Comparison of ENCODE assay signal across 27 cellular contexts in genomic region chr21:24014381-24014780, GRCh38.
A peak's percentile ranks its signal among the peaks of the same experiment; 100 is the strongest.
DNase-seq lines count a peak whose midpoint lies in the region; TF ChIP-seq lines count a peak whose summit lies in the region.
"Had no signal": no experiment of that assay in that cellular context is flagged by ENCODE, and none has a peak within 500 bp of the region (broad histone marks: within the 10 kb centered on the region; RNA-seq: fewer than 3 reads in every experiment).

No MANE protein-coding gene starts in this region.

- no peak overlapping the region for H3K4me3 ChIP-seq in mesenchymal stem cell (ENCODE audit: insufficient read depth in 1 of 2, low read depth in 1 of 2, low read length in 2 of 2)
- H3K4me3 ChIP-seq: coronary artery, GM23248, hepatocyte, psoas muscle, testis had no signal

- H2BK5ac ChIP-seq in mesenchymal stem cell (ENCODE audit: low read depth, low read length, poor library complexity, severe bottlenecking), result no peak overlapping the region

- TF ChIP-seq CTCF in endothelial cell (IDR thresholded peaks at IDR 0.05; ENCODE audit: unreplicated experiment), result peak; percentile 68
- peak; percentile 58 for TF ChIP-seq CTCF in type B pancreatic cell (conservative IDR thresholded peaks at IDR 0.05)

- H3K27me3 Mint-ChIP-seq in endothelial cell (ENCODE audit: unreplicated experiment) (no peaks in the 10 kb centered on the region), type B pancreatic cell (no peaks in the 10 kb centered on the region)
- H3K27me3 Mint-ChIP-seq: activated B cell treated with CpG ODN at 0.5 μM for 24 hours; stimulated activated memory B cell treated with anti-CD40 and anti-IgM and Interleukin-4, amounts not matched to agents 10 μg/mL and 1 μg/mL and 100 μg/mL, for 72 hours had no signal

- no peak overlapping the region for H3K18ac ChIP-seq in mesenchymal stem cell (ENCODE audit: low read depth in 1 of 2, low read length in 2 of 2)

- H4K8ac ChIP-seq in mesenchymal stem cell (ENCODE audit: low read length), result no peak overlapping the region

- H3K4me1 Mint-ChIP-seq in endothelial cell (ENCODE audit: unreplicated experiment) (no peaks in the 10 kb centered on the region), type B pancreatic cell (ENCODE audit: unreplicated experiment) (no peaks in the 10 kb centered on the region)
- H3K4me1 Mint-ChIP-seq: brain; immature natural killer cell; stimulated activated memory B cell treated with anti-CD40 and anti-IgM and Interleukin-4, amounts not matched to agents 10 μg/mL and 1 μg/mL and 100 μg/mL, for 72 hours had no signal

- no peaks in the 10 kb centered on the region for H3K79me1 ChIP-seq in mesenchymal stem cell (replicated peaks; ENCODE audit: low read length, poor library complexity, severe bottlenecking)

- H3K9ac ChIP-seq in mesenchymal stem cell (ENCODE audit: low read length), result no peak overlapping the region
- H3K9ac ChIP-seq: GM23248 had no signal

- no peaks in the 10 kb centered on the region for H3K36me3 ChIP-seq in mesenchymal stem cell (ENCODE audit: control insufficient read depth in 1 of 2, insufficient read depth in 2 of 2, low read depth in 1 of 2, low read length in 2 of 2)

- H2AK5ac ChIP-seq in mesenchymal stem cell (ENCODE audit: low read length, severe bottlenecking), result no peak overlapping the region

- H3K4me3 Mint-ChIP-seq in endothelial cell (ENCODE audit: unreplicated experiment) (no peak overlapping the region), type B pancreatic cell (no peak overlapping the region)
- H3K4me3 Mint-ChIP-seq: activated B cell treated with CpG ODN at 0.5 μM for 24 hours; brain; immature natural killer cell; stimulated activated memory B cell treated with anti-CD40 and anti-IgM and Interleukin-4, amounts not matched to agents 10 μg/mL and 1 μg/mL and 100 μg/mL, for 72 hours had no signal

- no peak overlapping the region for H3K14ac ChIP-seq in mesenchymal stem cell (ENCODE audit: low read length in 2 of 2)

- no peak overlapping the region for H4K91ac ChIP-seq in mesenchymal stem cell (ENCODE audit: low read length)

- no peak overlapping the region for H2AFZ ChIP-seq in mesenchymal stem cell (ENCODE audit: low read depth, low read length)
- H2AFZ ChIP-seq: GM23248, hepatocyte had no signal

- H2BK15ac ChIP-seq in mesenchymal stem cell (ENCODE audit: low read depth, poor library complexity, severe bottlenecking), result no peak overlapping the region

- no peaks in the 10 kb centered on the region for H3K27me3 ChIP-seq in mesenchymal stem cell (ENCODE audit: control insufficient read depth in 1 of 2, insufficient read depth in 1 of 2, low read length in 2 of 2)
- H3K27me3 ChIP-seq: hepatocyte, testis had no signal

- H3K23ac ChIP-seq in mesenchymal stem cell (ENCODE audit: low read length in 2 of 2), result no peak overlapping the region

- no peak overlapping the region for H3K27ac Mint-ChIP-seq in endothelial cell (ENCODE audit: unreplicated experiment)
- no peak overlapping the region for H3K27ac Mint-ChIP-seq in type B pancreatic cell
- H3K27ac Mint-ChIP-seq: activated B cell treated with CpG ODN at 0.5 μM for 24 hours; brain; immature natural killer cell; stimulated activated memory B cell treated with anti-CD40 and anti-IgM and Interleukin-4, amounts not matched to agents 10 μg/mL and 1 μg/mL and 100 μg/mL, for 72 hours had no signal

- DNase-seq in DMS53 (lab: John Stamatoyannopoulos, UW), result peak; percentile 1
- no peak for DNase-seq in DMS53 treated with DMSO at 0.1 percent for 48 hours (lab: John Stamatoyannopoulos, UW; ENCODE audit: unreplicated experiment)
- DNase-seq in NAMALWA (ENCODE audit: low spot score), result peak; percentile 18
- no peak for DNase-seq in endothelial cell (ENCODE audit: low spot score)
- no peak for DNase-seq in type B pancreatic cell (ENCODE audit: extremely low spot score, unreplicated experiment)
- no peak for DNase-seq in globus pallidus (ENCODE audit: low spot score)
- DNase-seq in ecto neural progenitor cell (ENCODE audit: low spot score), result no peak
- no peak for DNase-seq in mesenchymal stem cell
- DNase-seq: 8988T; activated B cell treated with CpG ODN at 0.5 μM for 24 hours; activated CD4-positive, alpha-beta T cell treated with anti-CD3 and anti-CD28 coated beads, Interleukin-2, amount 50 U/mL, for 48 hours; activated effector memory CD4-positive, alpha-beta T cell treated with Interleukin-2 at 50 U/mL for 16 hours; Caco-2; EL; GM23248; immature natural killer cell; left ventricle myocardium superior; NCI-H1417; NCI-H2081 treated with DMSO at 0.1 percent for 48 hours; NCI-H446 treated with DMSO at 0.1 percent for 48 hours; psoas muscle; stimulated activated CD4-positive, alpha-beta T cell treated with anti-CD3 and anti-CD28 coated beads, Interleukin-1b, Interleukin-23, amount 100 ng/mL, for 48 hours; testis had no signal

- H3K27ac ChIP-seq in mesenchymal stem cell (ENCODE audit: low read length, poor library complexity, severe bottlenecking), result no peak overlapping the region
- H3K27ac ChIP-seq: coronary artery, GM23248, hepatocyte, psoas muscle, testis had no signal

- H2BK12ac ChIP-seq in mesenchymal stem cell (ENCODE audit: low read length in 2 of 2), result no peak overlapping the region

- WGBS in mesenchymal stem cell, result 92% methylated on average over 1 of the region's 1 CpG

- H3K36me3 Mint-ChIP-seq in endothelial cell (ENCODE audit: low read depth, unreplicated experiment) (peaks cover 4% of the 10 kb centered on the region), type B pancreatic cell (no peaks in the 10 kb centered on the region)
- H3K36me3 Mint-ChIP-seq: brain, immature natural killer cell had no signal

- peaks cover 5% of the 10 kb centered on the region for H3K9me3 ChIP-seq in mesenchymal stem cell (ENCODE audit: control insufficient read depth, low read length)
- H3K9me3 ChIP-seq: Caco-2, psoas muscle, testis had no signal

- H3K4me1 ChIP-seq in mesenchymal stem cell (ENCODE audit: control insufficient read depth, insufficient read depth, low read depth, low read length), result no peaks in the 10 kb centered on the region
- H3K4me1 ChIP-seq: Caco-2, psoas muscle, testis had no signal

- H2BK120ac ChIP-seq in mesenchymal stem cell (ENCODE audit: low read depth, low read length), result no peak overlapping the region

- peaks cover 10% of the 10 kb centered on the region for H3K9me3 Mint-ChIP-seq in endothelial cell (ENCODE audit: unreplicated experiment)
- no peaks in the 10 kb centered on the region for H3K9me3 Mint-ChIP-seq in type B pancreatic cell
- H3K9me3 Mint-ChIP-seq: activated B cell treated with CpG ODN at 0.5 μM for 24 hours had no signal

- no peak overlapping the region for H3K4me2 ChIP-seq in mesenchymal stem cell (ENCODE audit: low read length, poor library complexity, severe bottlenecking)
- H3K4me2 ChIP-seq: hepatocyte had no signal

- no peak overlapping the region for H3K4ac ChIP-seq in mesenchymal stem cell (ENCODE audit: low read depth in 1 of 2, low read length in 2 of 2)

Comparison
In these comparisons a context has a peak if more than half of its experiments do, and no peak if none do; other contexts are left out.
1. DNase-seq: peak in DMS53 (single experiment) and NAMALWA (single experiment); none in DMS53 treated with DMSO at 0.1 percent for 48 hours (single experiment), endothelial cell (single experiment), type B pancreatic cell (single experiment), globus pallidus (single experiment), ecto neural progenitor cell (single experiment) and mesenchymal stem cell (single experiment).